14 cellular contexts compared by ENCODE assay signal in the genomic region with DNA sequence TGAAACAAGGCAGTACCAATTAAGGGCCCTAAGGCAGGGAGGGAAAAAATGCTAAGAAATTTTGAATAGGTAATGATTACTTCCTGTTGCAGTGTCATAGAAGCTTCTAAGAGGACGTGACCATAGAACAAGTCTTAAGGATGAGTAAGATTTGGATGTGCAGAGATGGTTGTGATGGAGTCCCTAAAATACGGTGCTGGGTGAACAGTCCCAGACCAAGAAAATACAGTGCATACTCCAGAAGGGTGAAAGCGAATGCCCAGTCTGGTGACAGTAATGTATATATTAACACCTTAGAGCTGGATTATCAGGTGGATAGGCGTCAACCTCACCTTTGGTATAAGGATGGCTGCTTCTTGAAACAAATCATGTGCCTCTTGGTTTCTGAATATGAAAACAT.
DNase-seq lines count a peak whose midpoint lies in the region; ATAC-seq and TF ChIP-seq lines count a peak whose summit lies in the region.
"Had no signal": no experiment of that assay in that cellular context is flagged by ENCODE, and none has a peak within 500 bp of the region (broad histone marks: within the 10 kb centered on the region; RNA-seq: fewer than 3 reads in every experiment).

No MANE protein-coding gene starts in this region.

- ATAC-seq in GM18511 (IDR thresholded peaks at IDR 0.05; ENCODE audit: unreplicated experiment), result peak; percentile 62
- ATAC-seq in GM18907 (IDR thresholded peaks at IDR 0.05; ENCODE audit: unreplicated experiment), result peak; percentile 45
- ATAC-seq in HG02678 (IDR thresholded peaks at IDR 0.05; ENCODE audit: unreplicated experiment), result peak; percentile 29
- no peak for ATAC-seq in foreskin keratinocyte
- ATAC-seq: left lung, pancreas had no signal

- no peak overlapping the region for H2AFZ ChIP-seq in hepatocyte

- H3K27ac ChIP-seq in hepatocyte (no peak overlapping the region), foreskin keratinocyte (no peak overlapping the region)
- H3K27ac ChIP-seq: left lung, pancreas, WERI-Rb-1 had no signal

- no peak overlapping the region for H3K4me3 ChIP-seq in hepatocyte
- H3K4me3 ChIP-seq: left lung, pancreas had no signal

- H3K9me3 ChIP-seq in hepatocyte (ENCODE audit: low read depth), result no peaks in the 10 kb centered on the region
- H3K9me3 ChIP-seq: pancreas had no signal

- no peaks in the 10 kb centered on the region for H3K36me3 ChIP-seq in hepatocyte (replicated peaks; ENCODE audit: insufficient read depth, low read depth)
- H3K36me3 ChIP-seq: left lung, pancreas, WERI-Rb-1 had no signal

- no peak for TF ChIP-seq CTCF in hepatocyte (IDR thresholded peaks at IDR 0.05; ENCODE audit: poor library complexity)
- no peak for TF ChIP-seq CTCF in foreskin keratinocyte (conservative IDR thresholded peaks at IDR 0.05)

- H3K4me1 ChIP-seq in hepatocyte (ENCODE audit: insufficient read depth) (no peaks in the 10 kb centered on the region), foreskin keratinocyte (peaks cover 10% of the 10 kb centered on the region)
- H3K4me1 ChIP-seq: left lung, pancreas had no signal

- H3K79me2 ChIP-seq in hepatocyte, result no peaks in the 10 kb centered on the region

- no peaks in the 10 kb centered on the region for H3K9me2 ChIP-seq in hepatocyte (replicated peaks; ENCODE audit: insufficient read depth)

- WGBS in hepatocyte (ENCODE audit: low lambda C conversion rate, missing lambda C conversion rate), result 97% methylated on average over 4 of the region's 4 CpGs

- no peaks in the 10 kb centered on the region for H4K20me1 ChIP-seq in hepatocyte (ENCODE audit: insufficient read depth, poor library complexity, severe bottlenecking)

- H3K27me3 ChIP-seq in hepatocyte, result no peaks in the 10 kb centered on the region
- H3K27me3 ChIP-seq in foreskin keratinocyte, result no peaks in the 10 kb centered on the region
- H3K27me3 ChIP-seq: left lung, pancreas had no signal

- DNase-seq in activated T-cell treated with anti-CD3 and anti-CD28 coated beads, Interleukin-2, amount 50 U/mL, for 48 hours, result peak; percentile 38 to 46
- no peak for DNase-seq in hepatocyte (ENCODE audit: low spot score)
- no peak for DNase-seq in NCI-H1694 treated with DMSO at 0.1 percent for 48 hours (lab: John Stamatoyannopoulos, UW)
- DNase-seq in foreskin keratinocyte, result no peak
- DNase-seq: activated gamma-delta T cell; effector CD4-positive, alpha-beta T cell; left lung; NCI-H187; NCI-H510A treated with DMSO at 0.1 percent for 48 hours; pancreas; WERI-Rb-1 had no signal

- H3K4me2 ChIP-seq in hepatocyte, result no peak overlapping the region

Comparison
In these comparisons a context has a peak if more than half of its experiments do, and no peak if none do; other contexts are left out.
1. DNase-seq: peak in activated T-cell treated with anti-CD3 and anti-CD28 coated beads, Interleukin-2, amount 50 U/mL, for 48 hours (2 of 2); none in hepatocyte (single experiment), NCI-H1694 treated with DMSO at 0.1 percent for 48 hours (single experiment) and foreskin keratinocyte (0 of 2).